1 cellular context compared by ENCODE assay signal in genomic region chr9:91241909-91242308, GRCh38.
TF ChIP-seq lines count a peak whose summit lies in the region.

No MANE protein-coding gene starts in this region.

TF ChIP-seq in K562, 482 proteins besides CTCF, POLR2A, EP300 and RAD21 (continued from another document):
- TF ChIP-seq CEBPZ (IDR thresholded peaks at IDR 0.05; ENCODE audit: borderline replicate concordance, low read depth, low read length) (no peak), ZNF561 (CRISPR knock-in tag; conservative IDR thresholded peaks at IDR 0.05) (no peak), KLF13 (tag; IDR thresholded peaks at IDR 0.05; ENCODE audit: borderline replicate concordance, low read depth) (no peak), U2AF1 (optimal IDR thresholded peaks at IDR 0.05; ENCODE audit: low read depth, low read length) (no peak), GTF2B (IDR thresholded peaks at IDR 0.05; ENCODE audit: extremely low read depth, insufficient read length) (no peak)
